ENCODE assay signal across 30 cellular contexts in the genomic region with DNA sequence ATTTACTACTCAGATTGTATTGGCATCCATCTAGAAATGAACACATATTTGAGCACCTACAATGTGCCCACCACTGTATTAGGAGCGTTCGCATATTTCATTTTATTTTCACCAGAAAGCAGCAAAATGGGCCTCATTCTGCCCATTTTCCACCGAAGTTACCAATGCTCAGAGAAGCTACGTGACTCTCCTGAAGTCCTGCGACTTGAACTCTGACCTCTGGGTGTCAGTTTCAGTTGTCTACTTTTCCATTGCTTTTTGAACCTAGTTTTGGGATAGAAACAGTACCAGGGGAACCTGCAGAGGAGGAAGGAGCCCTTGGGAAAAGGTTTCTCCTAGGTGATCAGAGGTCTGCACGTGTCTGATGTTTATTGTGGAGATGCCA.
"Had no signal": no experiment of that assay in that cellular context is flagged by ENCODE, and none has a peak within 500 bp of the region (broad histone marks: within the 10 kb centered on the region; RNA-seq: fewer than 3 reads in every experiment).

No MANE protein-coding gene starts in this region.

- H3K27ac Mint-ChIP-seq: natural killer cell; nephron; progenitor cell of endocrine pancreas; stimulated activated memory B cell treated with anti-CD40 and anti-IgM and Interleukin-4, amounts not matched to agents 10 μg/mL and 1 μg/mL and 100 μg/mL, for 72 hours; stimulated activated naive CD8-positive, alpha-beta T cell treated with anti-CD3 and anti-CD28 coated beads, Interleukin-15, amount 100 ng/mL, for 72 hours; type B pancreatic cell had no signal

- H3K36me3 ChIP-seq: ovary, right lobe of liver, sigmoid colon, suprapubic skin, tibial artery, transverse colon, upper lobe of right lung, uterus had no signal

- H3K4me1 ChIP-seq: parathyroid adenoma, psoas muscle, right lobe of liver, sigmoid colon, testis, tibial artery, upper lobe of right lung, uterus had no signal

- H3K9ac ChIP-seq: parathyroid adenoma had no signal

- H3K9me3 Mint-ChIP-seq: natural killer cell; neural crest cell; stimulated activated memory B cell treated with anti-CD40 and anti-IgM and Interleukin-4, amounts not matched to agents 10 μg/mL and 1 μg/mL and 100 μg/mL, for 72 hours; stimulated activated naive CD8-positive, alpha-beta T cell treated with anti-CD3 and anti-CD28 coated beads, Interleukin-15, amount 100 ng/mL, for 72 hours; type B pancreatic cell had no signal

- H3K27ac ChIP-seq: ovary, parathyroid adenoma, psoas muscle, right lobe of liver, sigmoid colon, suprapubic skin, testis, tibial artery, transverse colon, upper lobe of right lung, uterus had no signal

- FAIRE-seq: small intestine had no signal

- H3K4me3 Mint-ChIP-seq: naive thymus-derived CD4-positive, alpha-beta T cell; natural killer cell; nephron; neural crest cell; stimulated activated memory B cell treated with anti-CD40 and anti-IgM and Interleukin-4, amounts not matched to agents 10 μg/mL and 1 μg/mL and 100 μg/mL, for 72 hours; stimulated activated naive CD8-positive, alpha-beta T cell treated with anti-CD3 and anti-CD28 coated beads, Interleukin-15, amount 100 ng/mL, for 72 hours; type B pancreatic cell had no signal

- H3K36me3 Mint-ChIP-seq: naive thymus-derived CD4-positive, alpha-beta T cell; natural killer cell; stimulated activated memory B cell treated with anti-CD40 and anti-IgM and Interleukin-4, amounts not matched to agents 10 μg/mL and 1 μg/mL and 100 μg/mL, for 72 hours; type B pancreatic cell had no signal

- H3K79me2 ChIP-seq: parathyroid adenoma had no signal

- ATAC-seq: naive thymus-derived CD4-positive, alpha-beta T cell; psoas muscle; right cardiac atrium; stimulated activated memory B cell treated with anti-CD40 and anti-IgM and Interleukin-4, amounts not matched to agents 10 μg/mL and 1 μg/mL and 100 μg/mL, for 72 hours; stimulated activated naive CD8-positive, alpha-beta T cell treated with anti-CD3 and anti-CD28 coated beads, Interleukin-15, amount 100 ng/mL, for 72 hours; stimulated activated naive CD8-positive, alpha-beta T cell treated with anti-CD3 and anti-CD28 coated beads, Interleukin-15, Interleukin-2, amounts not matched to agents 100 U/mL and 50 U/mL, for 24 hours had no signal

- H3K27me3 ChIP-seq: ovary, right lobe of liver, testis, uterus had no signal

- DNase-seq: natural killer cell; occipital lobe; ovary; psoas muscle; right cardiac atrium; right lobe of liver; sigmoid colon; small intestine; stimulated activated CD4-positive, alpha-beta T cell treated with anti-CD3 and anti-CD28 coated beads, Interleukin-15, amount 100 ng/mL, for 24 hours; stimulated activated CD4-positive, alpha-beta T cell treated with anti-CD3 and anti-CD28 coated beads, Interleukin-2, amount 100 ng/mL, for 24 hours; stimulated activated CD4-positive, alpha-beta T cell treated with anti-CD3 and anti-CD28 coated beads, Interleukin-2, amount 100 ng/mL, for 48 hours; stimulated activated CD4-positive, alpha-beta T cell treated with anti-CD3 and anti-CD28 coated beads, Interleukin-4, amount 100 ng/mL, for 4 hours; stimulated activated CD8-positive, alpha-beta memory T cell treated with anti-CD3 and anti-CD28 coated beads, Interleukin-4, amount 100 ng/mL, for 48 hours; stimulated activated naive CD4-positive, alpha-beta T cell; stimulated activated naive CD8-positive, alpha-beta T cell treated with anti-CD3 and anti-CD28 coated beads, Interleukin-15, amount 100 ng/mL, for 72 hours; stimulated activated naive CD8-positive, alpha-beta T cell treated with anti-CD3 and anti-CD28 coated beads, Interleukin-15, Interleukin-2, amounts not matched to agents 100 U/mL and 50 U/mL, for 24 hours; substantia nigra; testis; tibial artery; upper lobe of right lung; uterus had no signal

- H2AFZ ChIP-seq: parathyroid adenoma had no signal

- H3K9me3 ChIP-seq: ovary, psoas muscle, right lobe of liver, sigmoid colon, suprapubic skin, testis, tibial artery, transverse colon, upper lobe of right lung, uterus had no signal

- H3K4me3 ChIP-seq: ovary, psoas muscle, right lobe of liver, sigmoid colon, suprapubic skin, testis, tibial artery, transverse colon, upper lobe of right lung, uterus had no signal
